ENCODE assay signal across 8 cellular contexts in the genomic region with DNA sequence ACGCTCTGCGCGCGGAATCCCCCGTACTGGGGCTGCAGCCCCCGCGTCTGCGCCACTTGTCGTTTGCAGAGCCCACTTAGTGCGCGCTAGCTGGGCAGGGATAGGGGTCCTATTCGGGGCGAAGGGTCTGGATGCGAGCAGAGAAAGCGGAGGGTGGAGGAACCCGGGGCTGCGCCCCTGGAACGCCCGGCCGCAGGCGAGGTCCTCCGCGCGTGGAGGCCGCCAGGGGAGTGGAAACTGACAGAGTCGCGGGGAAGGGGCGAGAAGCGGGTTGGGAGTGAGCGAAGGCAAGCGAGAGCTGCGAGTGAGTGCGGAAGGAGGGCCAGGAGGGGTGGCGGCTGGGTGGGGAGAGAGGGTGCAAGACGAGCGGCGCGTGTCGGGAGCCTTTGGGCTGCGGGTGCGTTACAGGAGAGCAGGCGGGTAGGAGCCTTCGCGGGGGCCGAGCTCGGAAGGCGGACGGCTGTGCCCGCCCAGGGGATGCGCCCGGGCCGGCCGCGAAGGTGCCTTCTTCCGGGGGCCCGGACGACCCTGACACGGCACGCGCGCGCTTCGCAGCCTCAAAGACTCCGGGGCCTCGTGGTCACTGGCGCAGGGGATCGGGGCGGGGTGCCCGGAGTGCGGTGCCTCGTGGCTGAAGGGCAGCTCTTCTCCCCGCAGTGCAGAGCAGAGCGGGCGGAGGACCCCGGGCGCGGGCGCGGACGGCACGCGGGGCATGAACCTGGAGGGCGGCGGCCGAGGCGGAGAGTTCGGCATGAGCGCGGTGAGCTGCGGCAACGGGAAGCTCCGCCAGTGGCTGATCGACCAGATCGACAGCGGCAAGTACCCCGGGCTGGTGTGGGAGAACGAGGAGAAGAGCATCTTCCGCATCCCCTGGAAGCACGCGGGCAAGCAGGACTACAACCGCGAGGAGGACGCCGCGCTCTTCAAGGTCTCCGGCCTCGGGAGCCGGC. TPM values are rescaled to one million over a fixed set of nuclear protein-coding genes. Genes with fewer than 3 reads are reported as not detected.
A peak's percentile ranks its signal among the peaks of the same experiment; 100 is the strongest.
DNase-seq lines count a peak whose midpoint lies in the region; ATAC-seq and TF ChIP-seq lines count a peak whose summit lies in the region.

No MANE protein-coding gene starts in this region.

- no peak for TF ChIP-seq EP300 in sigmoid colon (IDR thresholded peaks at IDR 0.05)

- no peak overlapping the region for H3K27ac ChIP-seq in heart left ventricle
- H3K27ac ChIP-seq in sigmoid colon = no peak overlapping the region

- H3K4me1 ChIP-seq in heart left ventricle = peaks cover 3 to 33% (median 19%) of the 10 kb centered on the region in 12 donors
- peaks cover 0 to 33% (median 29%) of the 10 kb centered on the region in 4 donors for H3K4me1 ChIP-seq in sigmoid colon

- TF ChIP-seq CTCF in heart left ventricle (IDR thresholded peaks at IDR 0.05) (no peak), sigmoid colon (IDR thresholded peaks at IDR 0.05) (no peak)

- 1 to 3% (median 2%) methylated on average over 37 to 108 of the region's 108 CpGs for WGBS in heart left ventricle, 4 donors
- 2 to 17% methylated on average over 108 of the region's 108 CpGs for WGBS in sigmoid colon, 2 donors

- intact Hi-C loops in heart left ventricle (cut with DNase I) (no loop called here), sigmoid colon (cut with DNase I) (no loop called here)

- peak in 1 of 4 donors; percentile 18 for ATAC-seq in heart left ventricle
- no peak for ATAC-seq in GM21381 (IDR thresholded peaks at IDR 0.05; ENCODE audit: unreplicated experiment)
- ATAC-seq in HG03108 (IDR thresholded peaks at IDR 0.05; ENCODE audit: unreplicated experiment) = no peak

- TF ChIP-seq POLR2A in GM15510 (IDR thresholded peaks at IDR 0.05; ENCODE audit: borderline replicate concordance, extremely low read depth, insufficient read length) (peak; percentile 39), heart left ventricle (IDR thresholded peaks at IDR 0.05) (no peak), sigmoid colon (IDR thresholded peaks at IDR 0.05) (no peak)

- DNase-seq in activated CD4-positive, alpha-beta T cell treated with anti-CD3 and anti-CD28 coated beads, Interleukin-2, amount 50 U/mL, for 1 hour = peak; percentile 34
- DNase-seq in heart left ventricle = no peak
- no peak for DNase-seq in sigmoid colon
- no peak for DNase-seq in NOMO-1 treated with DMSO at 0.1 percent for 48 hours (lab: John Stamatoyannopoulos, UW; ENCODE audit: unreplicated experiment)
- no peak for DNase-seq in germinal center (ENCODE audit: low spot score)

- H3K27me3 ChIP-seq in heart left ventricle (peaks cover 29 to 94% (median 82%) of the 10 kb centered on the region in 9 donors), sigmoid colon (peaks cover 26 to 90% (median 41%) of the 10 kb centered on the region in 3 donors)

- H3K9me3 ChIP-seq in heart left ventricle = no peaks in the 10 kb centered on the region
- H3K9me3 ChIP-seq in sigmoid colon = no peaks in the 10 kb centered on the region

- H3K36me3 ChIP-seq in heart left ventricle (no peaks in the 10 kb centered on the region), sigmoid colon (no peaks in the 10 kb centered on the region)

- peak overlapping the region; percentile 24 to 63 (median 42) for H3K4me3 ChIP-seq in heart left ventricle
- peak overlapping the region in 3 of 4 donors; percentile 32 to 50 (median 45) for H3K4me3 ChIP-seq in sigmoid colon

RNA-seq across cellular contexts. Expression of a gene that starts 1.2 kb away (rescaled TPM):
- 1 to 10 TPM in 2 of 9 donors, under 1 TPM in 6, not detected in 1; 0.16 to 4.4 (median 0.35) TPM for total RNA-seq in heart left ventricle
- under 1 TPM; 0.08 to 0.29 TPM for polyA plus RNA-seq in heart left ventricle
- total RNA-seq in sigmoid colon = under 1 TPM; 0.28 to 0.68 (median 0.34) TPM
- 1 to 10 TPM in 1 of 3 donors, under 1 TPM in 2; 0.46 to 9.3 (median 0.60) TPM for polyA plus RNA-seq in sigmoid colon
